In the genomic region with DNA sequence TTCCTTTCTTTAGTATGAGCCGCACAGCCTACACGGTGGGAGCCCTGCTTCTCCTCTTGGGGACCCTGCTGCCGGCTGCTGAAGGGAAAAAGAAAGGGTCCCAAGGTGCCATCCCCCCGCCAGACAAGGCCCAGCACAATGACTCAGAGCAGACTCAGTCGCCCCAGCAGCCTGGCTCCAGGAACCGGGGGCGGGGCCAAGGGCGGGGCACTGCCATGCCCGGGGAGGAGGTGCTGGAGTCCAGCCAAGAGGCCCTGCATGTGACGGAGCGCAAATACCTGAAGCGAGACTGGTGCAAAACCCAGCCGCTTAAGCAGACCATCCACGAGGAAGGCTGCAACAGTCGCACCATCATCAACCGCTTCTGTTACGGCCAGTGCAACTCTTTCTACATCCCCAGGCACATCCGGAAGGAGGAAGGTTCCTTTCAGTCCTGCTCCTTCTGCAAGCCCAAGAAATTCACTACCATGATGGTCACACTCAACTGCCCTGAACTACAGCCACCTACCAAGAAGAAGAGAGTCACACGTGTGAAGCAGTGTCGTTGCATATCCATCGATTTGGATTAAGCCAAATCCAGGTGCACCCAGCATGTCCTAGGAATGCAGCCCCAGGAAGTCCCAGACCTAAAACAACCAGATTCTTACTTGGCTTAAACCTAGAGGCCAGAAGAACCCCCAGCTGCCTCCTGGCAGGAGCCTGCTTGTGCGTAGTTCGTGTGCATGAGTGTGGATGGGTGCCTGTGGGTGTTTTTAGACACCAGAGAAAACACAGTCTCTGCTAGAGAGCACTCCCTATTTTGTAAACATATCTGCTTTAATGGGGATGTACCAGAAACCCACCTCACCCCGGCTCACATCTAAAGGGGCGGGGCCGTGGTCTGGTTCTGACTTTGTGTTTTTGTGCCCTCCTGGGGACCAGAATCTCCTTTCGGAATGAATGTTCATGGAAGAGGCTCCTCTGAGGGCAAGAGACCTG, we compare ENCODE assay signal across 1 cellular context.
A peak's percentile ranks its signal among the peaks of the same experiment; 100 is the strongest.
TF ChIP-seq lines count a peak whose summit lies in the region.

No MANE protein-coding gene starts in this region.

TF ChIP-seq in HEK293, 187 proteins besides CTCF, POLR2A, EP300 and RAD21 (continued from another document):
- TF ChIP-seq ZNF169 (tag by site-specific recombination; IDR thresholded peaks at IDR 0.05) (no peak), KLF16 (tag by site-specific recombination; IDR thresholded peaks at IDR 0.05) (no peak; the same call in 1 of the 2 replicates), ZNF76 (tag by site-specific recombination; IDR thresholded peaks at IDR 0.05; ENCODE audit: borderline replicate concordance, low read depth) (no peak), ZNF335 (tag by site-specific recombination; conservative IDR thresholded peaks at IDR 0.05) (0 out of 2 replicates have a peak, but pooled peaks have one; percentile 13), GFI1B (tag by site-specific recombination; IDR thresholded peaks at IDR 0.05) (no peak), KLF9 (tag by site-specific recombination; IDR thresholded peaks at IDR 0.05; ENCODE audit: low read depth) (peak; percentile 82), ZNF560 (tag by site-specific recombination; IDR thresholded peaks at IDR 0.05; ENCODE audit: borderline replicate concordance) (no peak), ZEB2 (tag by site-specific recombination; IDR thresholded peaks at IDR 0.05) (0 out of 2 replicates have a peak, but pooled peaks have one; percentile 29), ZNF791 (tag by site-specific recombination; IDR thresholded peaks at IDR 0.05) (no peak), ZNF747 (tag by site-specific recombination; IDR thresholded peaks at IDR 0.05) (no peak), ZNF155 (tag by site-specific recombination; IDR thresholded peaks at IDR 0.05) (no peak), KLF1 (tag by site-specific recombination; IDR thresholded peaks at IDR 0.05) (peak; percentile 48; the same call in 1 of the 2 replicates), GLI4 (tag by site-specific recombination; IDR thresholded peaks at IDR 0.05) (no peak), ZFP69B (tag by site-specific recombination; IDR thresholded peaks at IDR 0.05) (no peak), SP7 (tag by site-specific recombination; IDR thresholded peaks at IDR 0.05) (0 out of 2 replicates have a peak, but pooled peaks have one; percentile 37), ZNF664 (tag by site-specific recombination; IDR thresholded peaks at IDR 0.05) (no peak), SCRT1 (tag by site-specific recombination; IDR thresholded peaks at IDR 0.05; ENCODE audit: borderline replicate concordance) (no peak), ZNF10 (tag by site-specific recombination; IDR thresholded peaks at IDR 0.05) (no peak), ZNF132 (tag by site-specific recombination; IDR thresholded peaks at IDR 0.05; ENCODE audit: borderline replicate concordance) (no peak), SALL2 (tag by site-specific recombination; IDR thresholded peaks at IDR 0.05; ENCODE audit: borderline replicate concordance) (no peak)
- TF ChIP-seq, protein P1, sequence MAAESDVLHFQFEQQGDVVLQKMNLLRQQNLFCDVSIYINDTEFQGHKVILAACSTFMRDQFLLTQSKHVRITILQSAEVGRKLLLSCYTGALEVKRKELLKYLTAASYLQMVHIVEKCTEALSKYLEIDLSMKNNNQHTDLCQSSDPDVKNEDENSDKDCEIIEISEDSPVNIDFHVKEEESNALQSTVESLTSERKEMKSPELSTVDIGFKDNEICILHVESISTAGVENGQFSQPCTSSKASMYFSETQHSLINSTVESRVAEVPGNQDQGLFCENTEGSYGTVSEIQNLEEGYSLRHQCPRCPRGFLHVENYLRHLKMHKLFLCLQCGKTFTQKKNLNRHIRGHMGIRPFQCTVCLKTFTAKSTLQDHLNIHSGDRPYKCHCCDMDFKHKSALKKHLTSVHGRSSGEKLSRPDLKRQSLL (tag by site-specific recombination; IDR thresholded peaks at IDR 0.05), result peak; percentile 96
- TF ChIP-seq, protein P2, sequence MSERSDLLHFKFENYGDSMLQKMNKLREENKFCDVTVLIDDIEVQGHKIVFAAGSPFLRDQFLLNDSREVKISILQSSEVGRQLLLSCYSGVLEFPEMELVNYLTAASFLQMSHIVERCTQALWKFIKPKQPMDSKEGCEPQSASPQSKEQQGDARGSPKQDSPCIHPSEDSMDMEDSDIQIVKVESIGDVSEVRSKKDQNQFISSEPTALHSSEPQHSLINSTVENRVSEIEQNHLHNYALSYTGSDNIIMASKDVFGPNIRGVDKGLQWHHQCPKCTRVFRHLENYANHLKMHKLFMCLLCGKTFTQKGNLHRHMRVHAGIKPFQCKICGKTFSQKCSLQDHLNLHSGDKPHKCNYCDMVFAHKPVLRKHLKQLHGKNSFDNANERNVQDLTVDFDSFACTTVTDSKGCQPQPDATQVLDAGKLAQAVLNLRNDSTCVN (tag by site-specific recombination; optimal IDR thresholded peaks at IDR 0.05), result peak; percentile 9
